8 cellular contexts compared by ENCODE assay signal in the genomic region with DNA sequence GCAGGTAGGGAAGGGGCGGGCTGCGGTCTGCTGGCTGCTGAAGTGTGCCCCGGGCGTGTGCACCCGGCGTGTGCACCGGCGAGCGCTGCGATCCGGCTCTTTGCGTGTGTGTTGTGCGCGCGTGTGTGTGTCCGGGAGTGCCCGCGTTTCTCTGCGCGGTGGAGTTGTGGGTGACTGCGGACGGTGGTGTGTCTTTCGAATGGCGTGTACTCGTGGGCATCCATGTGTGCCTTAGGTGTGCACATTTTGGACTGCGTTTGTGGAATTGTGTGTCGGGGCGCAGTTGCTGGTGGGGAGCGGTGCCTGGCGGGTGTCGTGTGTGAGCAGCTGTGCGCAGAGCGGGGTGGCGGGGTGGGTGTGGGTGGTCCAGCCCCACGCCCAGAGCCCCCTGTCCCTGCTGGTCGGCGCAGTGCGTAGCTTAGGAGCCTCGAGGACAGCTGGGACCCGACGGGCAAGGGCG. TPM values are rescaled to one million over a fixed set of nuclear protein-coding genes. Genes with fewer than 3 reads are reported as not detected.
DNase-seq lines count a peak whose midpoint lies in the region; ATAC-seq and TF ChIP-seq lines count a peak whose summit lies in the region.

No MANE protein-coding gene starts in this region.

- peak; percentile 7 for ATAC-seq in activated CD4-positive, CD25-positive, alpha-beta regulatory T cell treated with anti-CD3 and anti-CD28 coated beads, Interleukin-2, amount 50 U/mL, for 24 hours
- no peak; the same call in 1 of the 2 replicates for ATAC-seq in IMR-90 (ENCODE audit: low read depth)
- peak; percentile 3 for ATAC-seq in activated naive CD8-positive, alpha-beta T cell treated with anti-CD3 and anti-CD28 coated beads, Interleukin-2, amount 10 ng/mL, durations not matched to agents 7 days and 5 days (ENCODE audit: low read depth)

- peaks cover 60% of the 10 kb centered on the region for H3K4me1 Mint-ChIP-seq in activated naive CD8-positive, alpha-beta T cell treated with anti-CD3 and anti-CD28 coated beads, Interleukin-2, amount 10 ng/mL, durations not matched to agents 7 days and 5 days

- peak overlapping the region; percentile 88 for H3K4me2 ChIP-seq in IMR-90 (ENCODE audit: low read depth, low read length)

- 1% methylated on average over 27 of the region's 42 CpGs; no CpG with 5 or more reads in 1 of the 2 experiments for WGBS in IMR-90 (ENCODE audit: extremely low coverage in 2 of 2, insufficient read length in 1 of 2), 2 experiments

- no peak overlapping the region for H4K5ac ChIP-seq in IMR-90 (ENCODE audit: low read depth, low read length)

- H3K4ac ChIP-seq in IMR-90 (ENCODE audit: low read depth, low read length), result peak overlapping the region; percentile 7; the same call in 1 of the 2 replicates

- dilution Hi-C loops in IMR-90 (cut with HindIII; ENCODE audit: low sequenced_read_pairs, unreplicated experiment), result no loop called here

- peaks cover 4% of the 10 kb centered on the region for H3K36me3 Mint-ChIP-seq in activated naive CD8-positive, alpha-beta T cell treated with anti-CD3 and anti-CD28 coated beads, Interleukin-2, amount 10 ng/mL, durations not matched to agents 7 days and 5 days

- no peak overlapping the region for H4K8ac ChIP-seq in IMR-90 (ENCODE audit: low read depth in 2 of 2, low read length in 2 of 2)

- TF ChIP-seq CTCF in IMR-90 (conservative IDR thresholded peaks at IDR 0.05; ENCODE audit: low read depth, low read length), result no peak

- in situ Hi-C loops in IMR-90 (cut with MboI; ENCODE audit: low sequenced_read_pairs), result no loop called here

- H3K4me1 ChIP-seq in IMR-90 (ENCODE audit: control insufficient read depth, insufficient read depth, low read length) (peaks cover 10% of the 10 kb centered on the region; the same call in 1 of the 2 replicates), iPS-18a (ENCODE audit: control insufficient read depth, low read depth, low read length) (peaks cover 11% of the 10 kb centered on the region)

- H4K91ac ChIP-seq in IMR-90 (ENCODE audit: insufficient read depth, low read depth, low read length), result no peak overlapping the region

- intact Hi-C loops in IMR-90 (cut with micrococcal nuclease), result loop anchor here (5.0 kb wide), 1 partner anchor 111 kb away; no protein-coding TSS in a partner anchor

- peak overlapping the region; percentile 77 for H2AK9ac ChIP-seq in IMR-90 (replicated peaks; ENCODE audit: low read depth, low read length, poor library complexity)

- BruUV-seq in IMR-90 (replicated peaks; lab: Mats Ljungman, UMichigan), result no TSS peak

- H2BK15ac ChIP-seq in IMR-90 (ENCODE audit: low read depth, low read length), result no peak overlapping the region

- H3K9me3 Mint-ChIP-seq in activated naive CD8-positive, alpha-beta T cell treated with anti-CD3 and anti-CD28 coated beads, Interleukin-2, amount 10 ng/mL, durations not matched to agents 7 days and 5 days, result no peaks in the 10 kb centered on the region

- POLR2A ChIA-PET in IMR-90 (lab: Charles Lee; ENCODE audit: unreplicated experiment), result no interaction called here
- POLR2A ChIA-PET in activated naive CD8-positive, alpha-beta T cell treated with anti-CD3 and anti-CD28 coated beads, Interleukin-2, amount 10 ng/mL, durations not matched to agents 7 days and 5 days (lab: Charles Lee), result interaction anchor here (0.6 to 6.4 kb wide), 7 partner anchors 26 to 178 kb away, joined by 3 to 107 read pairs (median 5); partner anchors contain the start of gene ODC1

- peak overlapping the region; percentile 99 for H3K4me3 Mint-ChIP-seq in activated naive CD8-positive, alpha-beta T cell treated with anti-CD3 and anti-CD28 coated beads, Interleukin-2, amount 10 ng/mL, durations not matched to agents 7 days and 5 days

- H3K9me3 ChIP-seq in IMR-90 (ENCODE audit: control insufficient read depth, insufficient read depth, low read length), result no peaks in the 10 kb centered on the region
- no peaks in the 10 kb centered on the region for H3K9me3 ChIP-seq in iPS-18a (ENCODE audit: control insufficient read depth, low read depth, low read length)

- H3K14ac ChIP-seq in IMR-90 (replicated peaks; ENCODE audit: low read depth, low read length), result peak overlapping the region; percentile 79

- H2BK20ac ChIP-seq in IMR-90 (ENCODE audit: low read depth, low read length), result no peak overlapping the region

- H4K20me1 ChIP-seq in IMR-90 (ENCODE audit: insufficient read depth, low read length), result peaks cover 20% of the 10 kb centered on the region

- H3K18ac ChIP-seq in IMR-90 (ENCODE audit: low read depth, low read length), result peak overlapping the region; percentile 1; the same call in 1 of the 2 replicates

- CTCF ChIA-PET in IMR-90 (lab: Yijun Ruan, JAX), result interaction anchor here (1.1 to 3.1 kb wide), 3 partner anchors 36 to 179 kb away, joined by 3 to 13 read pairs (median 5); no protein-coding TSS in a partner anchor

- no peaks in the 10 kb centered on the region for H3K27me3 Mint-ChIP-seq in activated naive CD8-positive, alpha-beta T cell treated with anti-CD3 and anti-CD28 coated beads, Interleukin-2, amount 10 ng/mL, durations not matched to agents 7 days and 5 days

- DNase-seq in activated CD4-positive, CD25-positive, alpha-beta regulatory T cell (lab: John Stamatoyannopoulos, UW), result no peak
- DNase-seq in IMR-90, result no peak
- no peak for DNase-seq in activated naive CD8-positive, alpha-beta T cell treated with anti-CD3 and anti-CD28 coated beads, Interleukin-2, amount 10 ng/mL, durations not matched to agents 7 days and 5 days
- peak; percentile 48 for DNase-seq in stimulated activated CD8-positive, alpha-beta memory T cell treated with anti-CD3 and anti-CD28 coated beads, Interleukin-4, amount 100 ng/mL, for 48 hours
- DNase-seq in inferior parietal cortex (ENCODE audit: extremely low spot score), result no peak
- no peak for DNase-seq in 8988T

- H2AK5ac ChIP-seq in IMR-90 (ENCODE audit: low read depth, low read length), result peak overlapping the region; percentile 37; the same call in 1 of the 2 replicates

- H3K4me3 ChIP-seq in IMR-90 (ENCODE audit: insufficient read depth, low read depth, low read length) (peak overlapping the region; percentile 72), iPS-18a (ENCODE audit: low read length) (peak overlapping the region; percentile 65)

- peak overlapping the region; percentile 93 for H2AFZ ChIP-seq in IMR-90 (replicated peaks; ENCODE audit: low read length, poor library complexity)

- no peaks in the 10 kb centered on the region for H3K36me3 ChIP-seq in IMR-90 (ENCODE audit: control insufficient read depth, insufficient read depth, low read length)
- H3K36me3 ChIP-seq in iPS-18a (ENCODE audit: control insufficient read depth, low read depth, low read length), result no peaks in the 10 kb centered on the region

- H2BK5ac ChIP-seq in IMR-90 (ENCODE audit: low read depth, low read length, poor library complexity, severe bottlenecking), result no peak overlapping the region

- H3K79me1 ChIP-seq in IMR-90 (ENCODE audit: low read depth in 1 of 2, low read length in 2 of 2), result peaks cover 17 to 46% of the 10 kb centered on the region in 2 experiments

- TF ChIP-seq POLR2A in IMR-90 (IDR thresholded peaks at IDR 0.05; ENCODE audit: low read depth, low read length), result no peak

- H3K23ac ChIP-seq in IMR-90 (ENCODE audit: low read depth, low read length), result peak overlapping the region; percentile 31; the same call in 1 of the 2 replicates

- H3K9ac ChIP-seq in IMR-90 (ENCODE audit: low read depth, low read length) (peak overlapping the region; percentile 77), iPS-18a (ENCODE audit: low read length) (no peak overlapping the region)

- peaks cover 13% of the 10 kb centered on the region; the same call in 1 of the 2 replicates for H3K9me1 ChIP-seq in IMR-90 (ENCODE audit: insufficient read depth, low read length)

- H3K27ac ChIP-seq in IMR-90 (ENCODE audit: insufficient read depth, low read length), result peak overlapping the region; percentile 21; the same call in 1 of the 2 replicates
- H3K27ac ChIP-seq in iPS-18a (ENCODE audit: low read length), result no peak overlapping the region

- H2BK120ac ChIP-seq in IMR-90 (ENCODE audit: low read depth, low read length), result no peak overlapping the region

- H3K27me3 ChIP-seq in IMR-90 (ENCODE audit: control insufficient read depth, insufficient read depth, low read length) (no peaks in the 10 kb centered on the region), iPS-18a (ENCODE audit: control insufficient read depth, insufficient read depth, low read length) (peaks cover 45% of the 10 kb centered on the region)

- H3K27ac Mint-ChIP-seq in activated naive CD8-positive, alpha-beta T cell treated with anti-CD3 and anti-CD28 coated beads, Interleukin-2, amount 10 ng/mL, durations not matched to agents 7 days and 5 days, result peak overlapping the region; percentile 89

- H3K56ac ChIP-seq in IMR-90 (ENCODE audit: extremely low read depth, insufficient read depth, low read length), result no peak overlapping the region

- TF ChIP-seq RAD21 in IMR-90 (IDR thresholded peaks at IDR 0.05; ENCODE audit: low read length), result no peak

TF ChIP-seq in IMR-90, 13 proteins besides CTCF, POLR2A, EP300 and RAD21:
- peak; percentile 42; the same call in 1 of the 2 replicates for TF ChIP-seq MXI1 (IDR thresholded peaks at IDR 0.05; ENCODE audit: borderline replicate concordance, low read depth, low read length)
- no peak for TF ChIP-seq FOS (IDR thresholded peaks at IDR 0.05; ENCODE audit: low read depth, low read length)

RNA-seq across cellular contexts. Expression of gene HPCAL1, which starts 0.5 kb away (rescaled TPM):
- 8.2 and 9.4 TPM in 2 replicates for total RNA-seq in IMR-90 (2012; rRNA removed)
- polyA plus RNA-seq in IMR-90 (2012; rRNA removed), result 31.0 and 33.7 TPM in 2 replicates
- polyA plus RNA-seq in IMR-90 (2012; cell fraction: cytosol; rRNA removed), result 25.5 and 52.7 TPM in 2 replicates
- polyA plus RNA-seq in IMR-90 (2012; cell fraction: nucleus; rRNA removed; ENCODE audit: low replicate concordance), result 18.3 and 34.8 TPM in 2 replicates
- total RNA-seq in activated naive CD8-positive, alpha-beta T cell treated with anti-CD3 and anti-CD28 coated beads, Interleukin-2, amount 10 ng/mL, durations not matched to agents 7 days and 5 days, result 10 to 100 TPM; 75.8 to 77.1 TPM
